ENCODE assay signal across 1 cellular context in the genomic region with DNA sequence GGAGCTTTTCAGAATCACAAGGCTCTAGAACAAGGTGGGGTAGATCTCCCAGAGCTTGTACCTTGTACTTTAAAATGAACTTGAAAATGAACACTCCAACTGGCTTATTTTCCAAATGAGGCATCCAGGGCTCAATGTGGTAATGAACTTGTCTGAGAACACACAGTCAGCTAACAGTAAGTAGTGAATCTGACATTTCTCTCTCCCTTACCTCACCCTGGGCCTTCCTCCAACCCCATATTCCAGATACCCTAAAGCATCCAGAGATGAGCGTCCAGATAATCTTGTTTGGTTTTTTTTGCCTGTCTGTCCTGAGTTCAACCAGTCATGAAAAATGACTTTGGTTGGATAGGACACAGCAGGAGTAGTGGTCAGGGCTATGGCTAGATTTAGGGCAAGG.
TF ChIP-seq lines count a peak whose summit lies in the region.

No MANE protein-coding gene starts in this region.

TF ChIP-seq in IMR-90, 13 proteins besides CTCF, POLR2A, EP300 and RAD21 (continued from another document):
- TF ChIP-seq, protein P1, sequence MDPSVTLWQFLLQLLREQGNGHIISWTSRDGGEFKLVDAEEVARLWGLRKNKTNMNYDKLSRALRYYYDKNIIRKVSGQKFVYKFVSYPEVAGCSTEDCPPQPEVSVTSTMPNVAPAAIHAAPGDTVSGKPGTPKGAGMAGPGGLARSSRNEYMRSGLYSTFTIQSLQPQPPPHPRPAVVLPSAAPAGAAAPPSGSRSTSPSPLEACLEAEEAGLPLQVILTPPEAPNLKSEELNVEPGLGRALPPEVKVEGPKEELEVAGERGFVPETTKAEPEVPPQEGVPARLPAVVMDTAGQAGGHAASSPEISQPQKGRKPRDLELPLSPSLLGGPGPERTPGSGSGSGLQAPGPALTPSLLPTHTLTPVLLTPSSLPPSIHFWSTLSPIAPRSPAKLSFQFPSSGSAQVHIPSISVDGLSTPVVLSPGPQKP (IDR thresholded peaks at IDR 0.05; ENCODE audit: borderline replicate concordance, low read depth, low read length): no peak
- no peak for TF ChIP-seq FOS (IDR thresholded peaks at IDR 0.05; ENCODE audit: low read depth, low read length)
- no peak for TF ChIP-seq CHD1 (IDR thresholded peaks at IDR 0.05; ENCODE audit: low read depth, low read length)
- no peak for TF ChIP-seq RFX5 (IDR thresholded peaks at IDR 0.05; ENCODE audit: low read depth, low read length)
